In genomic region chr22:37608477-37609239, GRCh38 we compare ENCODE assay signal across 1 cellular context.
TF ChIP-seq lines count a peak whose summit lies in the region.

GGA1 (plus strand) TSS chr22:37608834; CDS start chr22:37608861, 27 bp downstream.

TF ChIP-seq in K562, 482 proteins besides CTCF, POLR2A, EP300 and RAD21 (continued from another document):
- TF ChIP-seq, protein P1, sequence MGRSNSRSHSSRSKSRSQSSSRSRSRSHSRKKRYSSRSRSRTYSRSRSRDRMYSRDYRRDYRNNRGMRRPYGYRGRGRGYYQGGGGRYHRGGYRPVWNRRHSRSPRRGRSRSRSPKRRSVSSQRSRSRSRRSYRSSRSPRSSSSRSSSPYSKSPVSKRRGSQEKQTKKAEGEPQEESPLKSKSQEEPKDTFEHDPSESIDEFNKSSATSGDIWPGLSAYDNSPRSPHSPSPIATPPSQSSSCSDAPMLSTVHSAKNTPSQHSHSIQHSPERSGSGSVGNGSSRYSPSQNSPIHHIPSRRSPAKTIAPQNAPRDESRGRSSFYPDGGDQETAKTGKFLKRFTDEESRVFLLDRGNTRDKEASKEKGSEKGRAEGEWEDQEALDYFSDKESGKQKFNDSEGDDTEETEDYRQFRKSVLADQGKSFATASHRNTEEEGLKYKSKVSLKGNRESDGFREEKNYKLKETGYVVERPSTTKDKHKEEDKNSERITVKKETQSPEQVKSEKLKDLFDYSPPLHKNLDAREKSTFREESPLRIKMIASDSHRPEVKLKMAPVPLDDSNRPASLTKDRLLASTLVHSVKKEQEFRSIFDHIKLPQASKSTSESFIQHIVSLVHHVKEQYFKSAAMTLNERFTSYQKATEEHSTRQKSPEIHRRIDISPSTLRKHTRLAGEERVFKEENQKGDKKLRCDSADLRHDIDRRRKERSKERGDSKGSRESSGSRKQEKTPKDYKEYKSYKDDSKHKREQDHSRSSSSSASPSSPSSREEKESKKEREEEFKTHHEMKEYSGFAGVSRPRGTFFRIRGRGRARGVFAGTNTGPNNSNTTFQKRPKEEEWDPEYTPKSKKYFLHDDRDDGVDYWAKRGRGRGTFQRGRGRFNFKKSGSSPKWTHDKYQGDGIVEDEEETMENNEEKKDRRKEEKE (IDR thresholded peaks at IDR 0.05; ENCODE audit: borderline replicate concordance in 1 of 2, control insufficient read depth in 1 of 2, low read depth in 2 of 2, low read length in 1 of 2): peak in 1 of 2 experiments; percentile 69; a peak in 1 of 4 replicates
- TF ChIP-seq SIN3A (IDR thresholded peaks at IDR 0.05; ENCODE audit: borderline replicate concordance in 2 of 2, control insufficient read depth in 1 of 2, low read depth in 2 of 2, low read length in 2 of 2) (peak; percentile 62 to 70; a peak in 2 of 4 replicates), YY1 (IDR thresholded peaks at IDR 0.05; ENCODE audit: borderline replicate concordance in 1 of 3, control insufficient read depth in 1 of 3, extremely low read depth in 1 of 3, insufficient read depth in 3 of 3, insufficient read length in 1 of 3, insufficient replicate concordance in 2 of 3, low read depth in 1 of 3, low read length in 2 of 3) (peak in 2 of 3 experiments; percentile 50 to 51), DIDO1 (tag; IDR thresholded peaks at IDR 0.05; ENCODE audit: low read depth) (peak; percentile 80; the same call in 1 of the 2 replicates), ARHGAP35 (IDR thresholded peaks at IDR 0.05; ENCODE audit: partially characterized antibody) (no peak), FOXK2 (conservative IDR thresholded peaks at IDR 0.05 in 1 of 2, IDR thresholded peaks at IDR 0.05 in 1 of 2; ENCODE audit: low read depth in 2 of 2) (peak; percentile 80 to 86), FOSL1 (tag; conservative IDR thresholded peaks at IDR 0.05) (peak; percentile 34; the same call in 1 of the 2 replicates), MYC (IDR thresholded peaks at IDR 0.05; ENCODE audit: low read depth, low read length) (peak; percentile 74), MYC (CRISPR knock-in tag; IDR thresholded peaks at IDR 0.05; ENCODE audit: borderline replicate concordance, low read depth) (no peak), TBL1XR1 (IDR thresholded peaks at IDR 0.05; ENCODE audit: low read length in 2 of 2) (no peak), PHF8 (IDR thresholded peaks at IDR 0.05; ENCODE audit: borderline replicate concordance, low read length) (peak; percentile 64; the same call in 1 of the 2 replicates), ELK1 (CRISPR knock-in tag; IDR thresholded peaks at IDR 0.05) (no peak), ZBTB49 (CRISPR knock-in tag; IDR thresholded peaks at IDR 0.05; ENCODE audit: borderline replicate concordance) (0 out of 2 replicates have a peak, but pooled peaks have one; percentile 39), SIN3B (IDR thresholded peaks at IDR 0.05; ENCODE audit: low read depth) (peak; percentile 88), KAT8 (IDR thresholded peaks at IDR 0.05; ENCODE audit: low read depth) (no peak), LCOR (CRISPR knock-in tag; IDR thresholded peaks at IDR 0.05) (peak; percentile 69), TEAD4 (IDR thresholded peaks at IDR 0.05; ENCODE audit: low read length) (0 out of 2 replicates have a peak, but pooled peaks have one; percentile 30), TEAD4 (CRISPR knock-in tag; IDR thresholded peaks at IDR 0.05; ENCODE audit: borderline replicate concordance) (peak; percentile 91)
- TF ChIP-seq, protein P2, sequence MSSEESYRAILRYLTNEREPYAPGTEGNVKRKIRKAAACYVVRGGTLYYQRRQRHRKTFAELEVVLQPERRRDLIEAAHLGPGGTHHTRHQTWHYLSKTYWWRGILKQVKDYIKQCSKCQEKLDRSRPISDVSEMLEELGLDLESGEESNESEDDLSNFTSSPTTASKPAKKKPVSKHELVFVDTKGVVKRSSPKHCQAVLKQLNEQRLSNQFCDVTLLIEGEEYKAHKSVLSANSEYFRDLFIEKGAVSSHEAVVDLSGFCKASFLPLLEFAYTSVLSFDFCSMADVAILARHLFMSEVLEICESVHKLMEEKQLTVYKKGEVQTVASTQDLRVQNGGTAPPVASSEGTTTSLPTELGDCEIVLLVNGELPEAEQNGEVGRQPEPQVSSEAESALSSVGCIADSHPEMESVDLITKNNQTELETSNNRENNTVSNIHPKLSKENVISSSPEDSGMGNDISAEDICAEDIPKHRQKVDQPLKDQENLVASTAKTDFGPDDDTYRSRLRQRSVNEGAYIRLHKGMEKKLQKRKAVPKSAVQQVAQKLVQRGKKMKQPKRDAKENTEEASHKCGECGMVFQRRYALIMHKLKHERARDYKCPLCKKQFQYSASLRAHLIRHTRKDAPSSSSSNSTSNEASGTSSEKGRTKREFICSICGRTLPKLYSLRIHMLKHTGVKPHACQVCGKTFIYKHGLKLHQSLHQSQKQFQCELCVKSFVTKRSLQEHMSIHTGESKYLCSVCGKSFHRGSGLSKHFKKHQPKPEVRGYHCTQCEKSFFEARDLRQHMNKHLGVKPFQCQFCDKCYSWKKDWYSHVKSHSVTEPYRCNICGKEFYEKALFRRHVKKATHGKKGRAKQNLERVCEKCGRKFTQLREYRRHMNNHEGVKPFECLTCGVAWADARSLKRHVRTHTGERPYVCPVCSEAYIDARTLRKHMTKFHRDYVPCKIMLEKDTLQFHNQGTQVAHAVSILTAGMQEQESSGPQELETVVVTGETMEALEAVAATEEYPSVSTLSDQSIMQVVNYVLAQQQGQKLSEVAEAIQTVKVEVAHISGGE (CRISPR knock-in tag; IDR thresholded peaks at IDR 0.05): peak; percentile 42 to 95 (median 81); a peak in 5 of 6 replicates
- TF ChIP-seq, protein P3, sequence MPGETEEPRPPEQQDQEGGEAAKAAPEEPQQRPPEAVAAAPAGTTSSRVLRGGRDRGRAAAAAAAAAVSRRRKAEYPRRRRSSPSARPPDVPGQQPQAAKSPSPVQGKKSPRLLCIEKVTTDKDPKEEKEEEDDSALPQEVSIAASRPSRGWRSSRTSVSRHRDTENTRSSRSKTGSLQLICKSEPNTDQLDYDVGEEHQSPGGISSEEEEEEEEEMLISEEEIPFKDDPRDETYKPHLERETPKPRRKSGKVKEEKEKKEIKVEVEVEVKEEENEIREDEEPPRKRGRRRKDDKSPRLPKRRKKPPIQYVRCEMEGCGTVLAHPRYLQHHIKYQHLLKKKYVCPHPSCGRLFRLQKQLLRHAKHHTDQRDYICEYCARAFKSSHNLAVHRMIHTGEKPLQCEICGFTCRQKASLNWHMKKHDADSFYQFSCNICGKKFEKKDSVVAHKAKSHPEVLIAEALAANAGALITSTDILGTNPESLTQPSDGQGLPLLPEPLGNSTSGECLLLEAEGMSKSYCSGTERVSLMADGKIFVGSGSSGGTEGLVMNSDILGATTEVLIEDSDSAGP (CRISPR knock-in tag; IDR thresholded peaks at IDR 0.05): 0 out of 2 replicates have a peak, but pooled peaks have one; percentile 54
